ENCODE assay signal across 8 cellular contexts in genomic region chr17:44968225-44969143, GRCh38. TPM values are rescaled to one million over a fixed set of nuclear protein-coding genes. Genes with fewer than 3 reads are reported as not detected.
DNase-seq lines count a peak whose midpoint lies in the region; ATAC-seq and TF ChIP-seq lines count a peak whose summit lies in the region.

TSS of gene C1QL1 (minus strand) at chr17:44968303. CDS start at chr17:44968048, 255 bp downstream.

- peak; percentile 89 to 90 for ATAC-seq in CD4-positive, CD25-positive, alpha-beta regulatory T cell (ENCODE audit: low read depth in 2 of 2)
- peak; percentile 71 for ATAC-seq in GM19467 (IDR thresholded peaks at IDR 0.05; ENCODE audit: unreplicated experiment)

- H3K27me3 Mint-ChIP-seq in CD4-positive, CD25-positive, alpha-beta regulatory T cell = peaks cover 80% of the 10 kb centered on the region

- no peak for TF ChIP-seq POLR2A in erythroblast (IDR thresholded peaks at IDR 0.05; ENCODE audit: low read length)

- peaks cover 36% of the 10 kb centered on the region for H3K4me1 ChIP-seq in CD4-positive, CD25-positive, alpha-beta regulatory T cell (ENCODE audit: control insufficient read depth, insufficient read depth, low read length, poor library complexity, severe bottlenecking)
- peaks cover 13% of the 10 kb centered on the region for H3K4me1 ChIP-seq in NT2/D1 (ENCODE audit: insufficient read depth, insufficient read length)
- peaks cover 26% of the 10 kb centered on the region for H3K4me1 ChIP-seq in mucosa of stomach (ENCODE audit: control insufficient read depth, insufficient read depth, low read length)

- H3K4me3 ChIP-seq in CD4-positive, CD25-positive, alpha-beta regulatory T cell (ENCODE audit: low read depth, low read length) = peak within 1 kb of the TSS; percentile 37
- H3K4me3 ChIP-seq in NT2/D1 (ENCODE audit: insufficient read length, low read depth) = peak within 1 kb of the TSS; percentile 56
- peak within 1 kb of the TSS; percentile 31 for H3K4me3 ChIP-seq in mucosa of stomach (ENCODE audit: low read length)

- peak; percentile 68 to 84 (median 79) for DNase-seq in CD4-positive, CD25-positive, alpha-beta regulatory T cell
- peak; percentile 77 for DNase-seq in HT1080 (ENCODE audit: low read depth)
- peak; percentile 74 for DNase-seq in NT2/D1 (ENCODE audit: low read depth, low spot score)
- DNase-seq in activated T-cell treated with anti-CD3 and anti-CD28 coated beads for 24 hours (ENCODE audit: low read depth) = peak; percentile 80
- peak; percentile 89 to 92 for DNase-seq in erythroblast (lab: John Stamatoyannopoulos, UW)
- peak; percentile 67 to 70 for DNase-seq in stimulated activated CD8-positive, alpha-beta memory T cell treated with anti-CD3 and anti-CD28 coated beads, Interleukin-4, amount 100 ng/mL, for 1 hour (ENCODE audit: low read depth in 2 of 2, low spot score in 1 of 2)

- H3K4me1 Mint-ChIP-seq in CD4-positive, CD25-positive, alpha-beta regulatory T cell = peaks cover 0 to 46% (median 18%) of the 10 kb centered on the region in 4 donors

- H3K27me3 ChIP-seq in CD4-positive, CD25-positive, alpha-beta regulatory T cell (ENCODE audit: control insufficient read depth, insufficient read depth, low read length) = peaks cover 18% of the 10 kb centered on the region
- H3K27me3 ChIP-seq in NT2/D1 (ENCODE audit: insufficient read depth, insufficient read length) (peaks cover 71% of the 10 kb centered on the region), mucosa of stomach (ENCODE audit: control insufficient read depth, insufficient read depth, low read length) (peaks cover 72% of the 10 kb centered on the region)

- no peaks in the 10 kb centered on the region for H3K36me3 Mint-ChIP-seq in CD4-positive, CD25-positive, alpha-beta regulatory T cell

- no peak within 1 kb of the TSS for H3K27ac ChIP-seq in CD4-positive, CD25-positive, alpha-beta regulatory T cell (ENCODE audit: insufficient read depth, low read length, poor library complexity, severe bottlenecking)

- H3K27ac Mint-ChIP-seq in CD4-positive, CD25-positive, alpha-beta regulatory T cell = peak within 1 kb of the TSS in 1 of 3 donors; percentile 65

- no peaks in the 10 kb centered on the region for H3K9me3 ChIP-seq in CD4-positive, CD25-positive, alpha-beta regulatory T cell (ENCODE audit: control insufficient read depth in 2 of 2, low read length in 2 of 2)
- H3K9me3 ChIP-seq in NT2/D1 (ENCODE audit: insufficient read depth, low read length) (peaks cover 6% of the 10 kb centered on the region; the same call in 1 of the 2 replicates), mucosa of stomach (ENCODE audit: control insufficient read depth, low read length) (no peaks in the 10 kb centered on the region)

- H3K36me3 ChIP-seq in CD4-positive, CD25-positive, alpha-beta regulatory T cell (ENCODE audit: control insufficient read depth, insufficient read depth, low read length) = no peaks in the 10 kb centered on the region
- H3K36me3 ChIP-seq in NT2/D1 (ENCODE audit: insufficient read depth, insufficient read length, low read length) (no peaks in the 10 kb centered on the region), mucosa of stomach (ENCODE audit: control insufficient read depth, insufficient read depth, low read length) (no peaks in the 10 kb centered on the region)

- H3K9ac ChIP-seq in NT2/D1 (ENCODE audit: insufficient read length, low read depth) = peak within 1 kb of the TSS; percentile 74
- H3K9ac ChIP-seq in mucosa of stomach (ENCODE audit: low read length) = no peak within 1 kb of the TSS

- peak within 1 kb of the TSS; percentile 71 to 93 (median 82) for H3K4me3 Mint-ChIP-seq in CD4-positive, CD25-positive, alpha-beta regulatory T cell

- peaks cover 0 to 4% (median 0%) of the 10 kb centered on the region in 7 donors for H3K9me3 Mint-ChIP-seq in CD4-positive, CD25-positive, alpha-beta regulatory T cell

RNA-seq across cellular contexts. Expression of gene C1QL1, which starts in this region (rescaled TPM):
- not detected for total RNA-seq in CD4-positive, CD25-positive, alpha-beta regulatory T cell
- not detected for polyA plus RNA-seq in CD4-positive, CD25-positive, alpha-beta regulatory T cell
- 3.1 and 3.6 TPM in 2 replicates for total RNA-seq in HT1080 (2014; rRNA removed; shearing (Covaris generic))
- polyA plus RNA-seq in HT1080 (2015; cell fraction: cytosol; rRNA removed) = 18.3 and 22.2 TPM in 2 replicates
- polyA plus RNA-seq in HT1080 (2015; cell fraction: nucleus; rRNA removed) = 5.6 and 6.4 TPM in 2 replicates

Comparison
In these comparisons a context has a peak if more than half of its experiments do, and no peak if none do; other contexts are left out.
1. Peak in DNase-seq, ATAC-seq and H3K4me3 ChIP-seq in CD4-positive, CD25-positive, alpha-beta regulatory T cell; RNA of the gene not detected or under 1 TPM.